Comparison of ENCODE assay signal across 14 cellular contexts in the genomic region with DNA sequence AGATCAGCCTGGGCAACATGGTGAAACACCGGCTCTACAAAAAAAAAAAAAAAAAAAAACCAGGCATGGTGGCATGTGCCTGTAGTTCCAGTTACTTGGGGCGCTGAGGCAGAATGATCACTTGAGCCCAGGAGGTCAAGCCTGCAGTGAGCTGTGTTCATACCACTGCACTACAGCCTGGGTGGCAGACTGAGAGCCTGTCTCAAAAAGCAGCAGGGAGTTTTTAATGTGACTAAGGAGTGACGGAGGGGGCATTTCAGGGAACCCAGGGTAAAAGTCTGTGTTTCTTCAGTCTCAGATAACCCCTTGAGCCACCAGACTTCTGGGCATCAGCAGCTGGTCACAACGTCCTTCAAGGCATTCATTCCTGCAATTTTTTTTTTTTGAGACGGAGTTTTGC. TPM values are rescaled to one million over a fixed set of nuclear protein-coding genes. Genes with fewer than 3 reads are reported as not detected.
DNase-seq lines count a peak whose midpoint lies in the region; ATAC-seq and TF ChIP-seq lines count a peak whose summit lies in the region.
"Had no signal": no experiment of that assay in that cellular context is flagged by ENCODE, and none has a peak within 500 bp of the region (broad histone marks: within the 10 kb centered on the region; RNA-seq: fewer than 3 reads in every experiment).

No MANE protein-coding gene starts in this region.

- DNase-seq in activated CD8-positive, alpha-beta memory T cell treated with anti-CD3 and anti-CD28 coated beads, Interleukin-2, amount 10 ng/mL, durations not matched to agents 7 days and 5 days = no peak
- DNase-seq in activated CD8-positive, alpha-beta memory T cell treated with anti-CD3 and anti-CD28 coated beads, Interleukin-2, amount 50 U/mL, for 48 hours = no peak
- no peak for DNase-seq in SJSA1 (ENCODE audit: low read depth in 1 of 2, low spot score in 2 of 2)
- DNase-seq in fibroblast of lung (ENCODE audit: low read depth in 2 of 2) = no peak
- DNase-seq in smooth muscle cell (lab: John Stamatoyannopoulos, UW; ENCODE audit: unreplicated experiment) = no peak
- no peak for DNase-seq in NCI-H774 (lab: John Stamatoyannopoulos, UW)
- DNase-seq: activated gamma-delta T cell, NCI-H526 had no signal

- H3K27ac Mint-ChIP-seq in activated CD8-positive, alpha-beta memory T cell treated with anti-CD3 and anti-CD28 coated beads, Interleukin-2, amount 10 ng/mL, durations not matched to agents 7 days and 5 days = peak overlapping the region; percentile 71

- no peak overlapping the region for H3K4me2 ChIP-seq in fibroblast of lung (ENCODE audit: extremely low read depth, insufficient read depth, low read length)
- H3K4me2 ChIP-seq in smooth muscle cell = peak overlapping the region; percentile 31

- H4K20me1 ChIP-seq in fibroblast of lung (ENCODE audit: control insufficient read depth, extremely low read depth, insufficient read depth, low read length) (no peaks in the 10 kb centered on the region), smooth muscle cell (ENCODE audit: low read depth) (peaks cover 6% of the 10 kb centered on the region)

- peaks cover 3% of the 10 kb centered on the region; the same call in 1 of the 2 replicates for H3K36me3 ChIP-seq in SJSA1
- H3K36me3 ChIP-seq in fibroblast of lung (ENCODE audit: control insufficient read depth, insufficient read depth, low read length) = no peaks in the 10 kb centered on the region
- H3K36me3 ChIP-seq in smooth muscle cell (ENCODE audit: low read depth) = no peaks in the 10 kb centered on the region
- H3K36me3 ChIP-seq: SJCRH30 had no signal

- H3F3A ChIP-seq in smooth muscle cell (ENCODE audit: low read depth) = peaks cover 25% of the 10 kb centered on the region

- H3K9me3 Mint-ChIP-seq in activated CD8-positive, alpha-beta memory T cell treated with anti-CD3 and anti-CD28 coated beads, Interleukin-2, amount 10 ng/mL, durations not matched to agents 7 days and 5 days (ENCODE audit: low read depth) = no peaks in the 10 kb centered on the region

- WGBS in smooth muscle cell (ENCODE audit: low lambda C conversion rate) = 53% methylated on average over 5 of the region's 5 CpGs

- peaks cover 3% of the 10 kb centered on the region; the same call in 1 of the 2 replicates for H3K9me3 ChIP-seq in SJSA1 (replicated peaks)
- no peaks in the 10 kb centered on the region for H3K9me3 ChIP-seq in fibroblast of lung (ENCODE audit: control insufficient read depth, insufficient read depth, low read depth, low read length)
- H3K9me3 ChIP-seq in smooth muscle cell (replicated peaks; ENCODE audit: low read depth) = no peaks in the 10 kb centered on the region
- H3K9me3 ChIP-seq: SJCRH30 had no signal

- no peaks in the 10 kb centered on the region for H3K27me3 Mint-ChIP-seq in activated CD8-positive, alpha-beta memory T cell treated with anti-CD3 and anti-CD28 coated beads, Interleukin-2, amount 10 ng/mL, durations not matched to agents 7 days and 5 days

- H3K27me3 ChIP-seq in SJSA1 (replicated peaks) (no peaks in the 10 kb centered on the region), fibroblast of lung (ENCODE audit: control insufficient read depth, insufficient read depth, low read length) (no peaks in the 10 kb centered on the region), smooth muscle cell (ENCODE audit: low read depth) (no peaks in the 10 kb centered on the region)
- H3K27me3 ChIP-seq: SJCRH30 had no signal

- peaks cover 44% of the 10 kb centered on the region for H3K4me1 Mint-ChIP-seq in activated CD8-positive, alpha-beta memory T cell treated with anti-CD3 and anti-CD28 coated beads, Interleukin-2, amount 10 ng/mL, durations not matched to agents 7 days and 5 days

- ATAC-seq in activated CD8-positive, alpha-beta memory T cell treated with anti-CD3 and anti-CD28 coated beads, Interleukin-2, amount 10 ng/mL, durations not matched to agents 7 days and 5 days = no peak
- no peak for ATAC-seq in HG02840 (IDR thresholded peaks at IDR 0.05; ENCODE audit: low FRiP score, unreplicated experiment)
- ATAC-seq in HG02763 (IDR thresholded peaks at IDR 0.05; ENCODE audit: unreplicated experiment) = no peak

- H3K27ac ChIP-seq in SJSA1 = 0 out of 2 replicates have a peak overlapping the region, but pooled peaks have one; percentile 8
- peak overlapping the region; percentile 52 for H3K27ac ChIP-seq in fibroblast of lung (ENCODE audit: insufficient read depth, low read length)
- peak overlapping the region; percentile 77 for H3K27ac ChIP-seq in smooth muscle cell (ENCODE audit: low read depth)
- H3K27ac ChIP-seq: SJCRH30 had no signal

- H3K36me3 Mint-ChIP-seq in activated CD8-positive, alpha-beta memory T cell treated with anti-CD3 and anti-CD28 coated beads, Interleukin-2, amount 10 ng/mL, durations not matched to agents 7 days and 5 days = peaks cover 12% of the 10 kb centered on the region

- no peak overlapping the region for H3K4me3 Mint-ChIP-seq in activated CD8-positive, alpha-beta memory T cell treated with anti-CD3 and anti-CD28 coated beads, Interleukin-2, amount 10 ng/mL, durations not matched to agents 7 days and 5 days

- H3K79me2 ChIP-seq in fibroblast of lung (ENCODE audit: control insufficient read depth, insufficient read depth, low read length) (no peaks in the 10 kb centered on the region), smooth muscle cell (ENCODE audit: low read depth) (no peaks in the 10 kb centered on the region)

- H3K9ac ChIP-seq in fibroblast of lung (ENCODE audit: insufficient read depth, low read length) (no peak overlapping the region), smooth muscle cell (ENCODE audit: low read depth) (peak overlapping the region; percentile 8)

- TF ChIP-seq CTCF in fibroblast of lung (conservative IDR thresholded peaks at IDR 0.05 in 1 of 2, IDR thresholded peaks at IDR 0.05 in 1 of 2; ENCODE audit: low read depth in 1 of 2, low read length in 2 of 2) (no peak), smooth muscle cell (IDR thresholded peaks at IDR 0.05; ENCODE audit: borderline replicate concordance, insufficient read depth, poor library complexity, severe bottlenecking) (no peak)

- H3K4me1 ChIP-seq in SJSA1 (replicated peaks) (peaks cover 48% of the 10 kb centered on the region), fibroblast of lung (ENCODE audit: control insufficient read depth, extremely low read depth, insufficient read depth, low read length) (peaks cover 17% of the 10 kb centered on the region), smooth muscle cell (ENCODE audit: low read depth) (peaks cover 21% of the 10 kb centered on the region)

- H3K4me3 ChIP-seq in SJSA1 (no peak overlapping the region), fibroblast of lung (replicated peaks in 1 of 4; ENCODE audit: control extremely low read depth in 1 of 4, insufficient read depth in 1 of 4, low read depth in 3 of 4, low read length in 4 of 4) (no peak overlapping the region), smooth muscle cell (no peak overlapping the region)
- H3K4me3 ChIP-seq: SJCRH30 had no signal

- CTCF ChIA-PET in activated CD8-positive, alpha-beta memory T cell treated with anti-CD3 and anti-CD28 coated beads, Interleukin-2, amount 10 ng/mL, durations not matched to agents 7 days and 5 days (lab: Charles Lee) = interaction anchor here (0.7 to 3.1 kb wide), 7 partner anchors 15 to 284 kb away, joined by 3 to 11 read pairs (median 5); a partner anchor contains a TSS

- H2AFZ ChIP-seq in fibroblast of lung (ENCODE audit: low read length) (no peak overlapping the region), smooth muscle cell (ENCODE audit: low read depth) (no peak overlapping the region)

RNA-seq across cellular contexts. Expression of a gene that starts 2.2 kb away (rescaled TPM):
- total RNA-seq in activated CD8-positive, alpha-beta memory T cell treated with anti-CD3 and anti-CD28 coated beads, Interleukin-2, amount 10 ng/mL, durations not matched to agents 7 days and 5 days = under 1 TPM in 1 of 2 experiments, not detected in 1; 0.35 TPM
- not detected in 2 replicates for total RNA-seq in SJSA1 (2014; rRNA removed; shearing (Covaris generic))
- total RNA-seq in fibroblast of lung (under 0.01 and 0.17 TPM in 2 replicates), smooth muscle cell (0.09 TPM in 1 of 2 replicates, not detected in the other)
- polyA plus RNA-seq in fibroblast of lung (not detected in 2 replicates), smooth muscle cell (0.62 and 0.80 TPM in 2 replicates)
- polyA plus RNA-seq in fibroblast of lung (2012) = not detected in 2 replicates
- not detected in 2 replicates for polyA minus RNA-seq in fibroblast of lung (ENCODE audit: low replicate concordance)
- total RNA-seq: A673, Daoy, glomerular endothelial cell had no signal

RNA-seq across cellular contexts. Expression of a gene that starts 21.1 kb away (rescaled TPM):
- 10 to 100 TPM; 73.5 to 78.2 TPM for total RNA-seq in activated CD8-positive, alpha-beta memory T cell treated with anti-CD3 and anti-CD28 coated beads, Interleukin-2, amount 10 ng/mL, durations not matched to agents 7 days and 5 days
- total RNA-seq in SJSA1 (2014; rRNA removed; shearing (Covaris generic)) = 50.7 and 57.9 TPM in 2 replicates
- total RNA-seq in fibroblast of lung (60.8 and 63.2 TPM in 2 replicates), smooth muscle cell (24.7 and 40.9 TPM in 2 replicates)
- polyA plus RNA-seq in fibroblast of lung (62.3 and 66.8 TPM in 2 replicates), smooth muscle cell (111 and 112 TPM in 2 replicates)
- 72.6 and 85.2 TPM in 2 replicates for polyA plus RNA-seq in fibroblast of lung (2012)
- polyA minus RNA-seq in fibroblast of lung (ENCODE audit: low replicate concordance) = 75.4 and 77.0 TPM in 2 replicates

RNA-seq across cellular contexts. Expression of a gene that starts 32.9 kb away (rescaled TPM):
- 10 to 100 TPM; 13.5 to 15.2 TPM for total RNA-seq in activated CD8-positive, alpha-beta memory T cell treated with anti-CD3 and anti-CD28 coated beads, Interleukin-2, amount 10 ng/mL, durations not matched to agents 7 days and 5 days
- total RNA-seq in SJSA1 (2014; rRNA removed; shearing (Covaris generic)) = 11.0 and 40.1 TPM in 2 replicates
- total RNA-seq in fibroblast of lung (6.7 and 7.3 TPM in 2 replicates), smooth muscle cell (8.2 and 14.1 TPM in 2 replicates)
- polyA plus RNA-seq in fibroblast of lung (2.2 and 2.8 TPM in 2 replicates), smooth muscle cell (27.9 and 29.0 TPM in 2 replicates)
- 5.7 and 6.8 TPM in 2 replicates for polyA plus RNA-seq in fibroblast of lung (2012)
- polyA minus RNA-seq in fibroblast of lung (ENCODE audit: low replicate concordance) = 0.47 and 0.82 TPM in 2 replicates

RNA-seq across cellular contexts. Expression of a gene that starts 34.9 kb away (rescaled TPM):
- 1 to 10 TPM; 2.8 to 2.9 TPM for total RNA-seq in activated CD8-positive, alpha-beta memory T cell treated with anti-CD3 and anti-CD28 coated beads, Interleukin-2, amount 10 ng/mL, durations not matched to agents 7 days and 5 days
- 0.08 TPM in 1 of 2 replicates, not detected in the other for total RNA-seq in SJSA1 (2014; rRNA removed; shearing (Covaris generic))
- total RNA-seq in fibroblast of lung (5.3 and 6.9 TPM in 2 replicates), smooth muscle cell (4.1 and 29.1 TPM in 2 replicates)
- polyA plus RNA-seq in fibroblast of lung (0.07 and 0.30 TPM in 2 replicates), smooth muscle cell (31.6 and 33.5 TPM in 2 replicates)
- 1.6 and 2.6 TPM in 2 replicates for polyA plus RNA-seq in fibroblast of lung (2012)
- polyA minus RNA-seq in fibroblast of lung (ENCODE audit: low replicate concordance) = not detected in 2 replicates

RNA-seq across cellular contexts. Expression of a gene that starts 49.0 kb away (rescaled TPM):
- total RNA-seq in activated CD8-positive, alpha-beta memory T cell treated with anti-CD3 and anti-CD28 coated beads, Interleukin-2, amount 10 ng/mL, durations not matched to agents 7 days and 5 days = 10 to 100 TPM; 72.2 to 86.7 TPM
- total RNA-seq in SJSA1 (2014; rRNA removed; shearing (Covaris generic)) = 117 and 126 TPM in 2 replicates
- total RNA-seq in fibroblast of lung (94.8 and 128 TPM in 2 replicates), smooth muscle cell (144 and 146 TPM in 2 replicates)
- polyA plus RNA-seq in fibroblast of lung (125 and 155 TPM in 2 replicates), smooth muscle cell (115 and 149 TPM in 2 replicates)
- polyA plus RNA-seq in fibroblast of lung (2012) = 126 and 161 TPM in 2 replicates
- 267 and 301 TPM in 2 replicates for polyA minus RNA-seq in fibroblast of lung (ENCODE audit: low replicate concordance)

Comparison
In these comparisons a context has a peak if more than half of its experiments do, and no peak if none do; other contexts are left out.
1. H3K27ac ChIP-seq: peak in every context shown above with its lines; median percentile 77 in smooth muscle cell; 52 in fibroblast of lung; 8 in SJSA1.